Comparison of ENCODE assay signal across 1 cellular context in genomic region chr11:100670140-100670539, GRCh38.
TF ChIP-seq lines count a peak whose summit lies in the region.

No MANE protein-coding gene starts in this region.

TF ChIP-seq in WTC11, 78 proteins besides CTCF, POLR2A, EP300 and RAD21 (continued from another document):
- TF ChIP-seq, protein P1, sequence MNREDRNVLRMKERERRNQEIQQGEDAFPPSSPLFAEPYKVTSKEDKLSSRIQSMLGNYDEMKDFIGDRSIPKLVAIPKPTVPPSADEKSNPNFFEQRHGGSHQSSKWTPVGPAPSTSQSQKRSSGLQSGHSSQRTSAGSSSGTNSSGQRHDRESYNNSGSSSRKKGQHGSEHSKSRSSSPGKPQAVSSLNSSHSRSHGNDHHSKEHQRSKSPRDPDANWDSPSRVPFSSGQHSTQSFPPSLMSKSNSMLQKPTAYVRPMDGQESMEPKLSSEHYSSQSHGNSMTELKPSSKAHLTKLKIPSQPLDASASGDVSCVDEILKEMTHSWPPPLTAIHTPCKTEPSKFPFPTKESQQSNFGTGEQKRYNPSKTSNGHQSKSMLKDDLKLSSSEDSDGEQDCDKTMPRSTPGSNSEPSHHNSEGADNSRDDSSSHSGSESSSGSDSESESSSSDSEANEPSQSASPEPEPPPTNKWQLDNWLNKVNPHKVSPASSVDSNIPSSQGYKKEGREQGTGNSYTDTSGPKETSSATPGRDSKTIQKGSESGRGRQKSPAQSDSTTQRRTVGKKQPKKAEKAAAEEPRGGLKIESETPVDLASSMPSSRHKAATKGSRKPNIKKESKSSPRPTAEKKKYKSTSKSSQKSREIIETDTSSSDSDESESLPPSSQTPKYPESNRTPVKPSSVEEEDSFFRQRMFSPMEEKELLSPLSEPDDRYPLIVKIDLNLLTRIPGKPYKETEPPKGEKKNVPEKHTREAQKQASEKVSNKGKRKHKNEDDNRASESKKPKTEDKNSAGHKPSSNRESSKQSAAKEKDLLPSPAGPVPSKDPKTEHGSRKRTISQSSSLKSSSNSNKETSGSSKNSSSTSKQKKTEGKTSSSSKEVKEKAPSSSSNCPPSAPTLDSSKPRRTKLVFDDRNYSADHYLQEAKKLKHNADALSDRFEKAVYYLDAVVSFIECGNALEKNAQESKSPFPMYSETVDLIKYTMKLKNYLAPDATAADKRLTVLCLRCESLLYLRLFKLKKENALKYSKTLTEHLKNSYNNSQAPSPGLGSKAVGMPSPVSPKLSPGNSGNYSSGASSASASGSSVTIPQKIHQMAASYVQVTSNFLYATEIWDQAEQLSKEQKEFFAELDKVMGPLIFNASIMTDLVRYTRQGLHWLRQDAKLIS (CRISPR knock-in tag; IDR thresholded peaks at IDR 0.05; ENCODE audit: borderline replicate concordance): no peak
- no peak for TF ChIP-seq FOXP1 (CRISPR knock-in tag; IDR thresholded peaks at IDR 0.05; ENCODE audit: borderline replicate concordance)
- TF ChIP-seq ZNF423 (CRISPR knock-in tag; IDR thresholded peaks at IDR 0.05): no peak
- peak; percentile 52; the same call in 1 of the 2 replicates for TF ChIP-seq USF1 (CRISPR knock-in tag; IDR thresholded peaks at IDR 0.05)
